ENCODE assay signal across 8 cellular contexts in genomic region chr10:79137826-79138225, GRCh38.
A peak's percentile ranks its signal among the peaks of the same experiment; 100 is the strongest.
DNase-seq lines count a peak whose midpoint lies in the region; ATAC-seq and TF ChIP-seq lines count a peak whose summit lies in the region.

No MANE protein-coding gene starts in this region.

- intact Hi-C loops in prostate gland (cut with DNase I): loop anchor here (5.0 kb wide), 1 partner anchor 36 kb away; no protein-coding TSS in a partner anchor
- intact Hi-C loops in Caco-2 (cut with micrococcal nuclease; ENCODE audit: unreplicated experiment): no loop called here

- H3K27ac ChIP-seq in duodenal mucosa (ENCODE audit: low read depth, low read length) (peak overlapping the region; percentile 22), prostate gland (peak overlapping the region; percentile 63 to 66)

- CTCF ChIA-PET in T-cell (lab: Charles Lee): no interaction called here
- CTCF ChIA-PET in Caco-2 (lab: Charles Lee): no interaction called here

- H3K27me3 Mint-ChIP-seq in T-cell (no peaks in the 10 kb centered on the region), Caco-2 (ENCODE audit: insufficient read depth, unreplicated experiment) (no peaks in the 10 kb centered on the region)

- peaks cover 11 to 41% of the 10 kb centered on the region in 2 donors for H3K36me3 ChIP-seq in duodenal mucosa (ENCODE audit: control insufficient read depth in 1 of 2, insufficient read depth in 2 of 2, low read length in 2 of 2)
- no peaks in the 10 kb centered on the region for H3K36me3 ChIP-seq in prostate gland
- H3K36me3 ChIP-seq in Caco-2 (ENCODE audit: control insufficient read depth, insufficient read depth, low read length): peaks cover 2% of the 10 kb centered on the region

- H3K4me3 Mint-ChIP-seq in T-cell (peak overlapping the region; percentile 34 to 72 (median 67)), Caco-2 (ENCODE audit: unreplicated experiment) (no peak overlapping the region)

- H3K27ac Mint-ChIP-seq in T-cell (peak overlapping the region; percentile 85 to 91), Caco-2 (ENCODE audit: unreplicated experiment) (no peak overlapping the region)

- TF ChIP-seq CTCF in prostate gland (IDR thresholded peaks at IDR 0.05) (no peak), Caco-2 (IDR thresholded peaks at IDR 0.05; ENCODE audit: insufficient read depth in 1 of 2, low read depth in 1 of 2, low read length in 1 of 2, severe bottlenecking in 1 of 2, unreplicated experiment in 1 of 2) (no peak)

- H3K4me1 ChIP-seq in duodenal mucosa (ENCODE audit: control insufficient read depth in 1 of 2, insufficient read depth in 2 of 2, low read length in 2 of 2) (peaks cover 28 to 32% of the 10 kb centered on the region in 2 donors), prostate gland (replicated peaks) (peaks cover 5% of the 10 kb centered on the region), Caco-2 (peaks cover 3% of the 10 kb centered on the region; the same call in 1 of the 2 replicates)

- H3K4me3 ChIP-seq in duodenal mucosa (ENCODE audit: low read depth in 1 of 2, low read length in 2 of 2): no peak overlapping the region
- no peak overlapping the region for H3K4me3 ChIP-seq in prostate gland
- H3K4me3 ChIP-seq in Caco-2 (ENCODE audit: low read depth, low read length): no peak overlapping the region

- BruUV-seq in Caco-2 (replicated peaks; lab: Mats Ljungman, UMichigan): no TSS peak

- DNase-seq in T-cell (peak in 32 of 34 experiments; percentile 8 to 56 (median 28)), prostate gland (ENCODE audit: low spot score) (no peak), AG20443 (ENCODE audit: low spot score) (no peak), Caco-2 (no peak), NCI-H2171 treated with DMSO at 0.1 percent for 48 hours (lab: John Stamatoyannopoulos, UW) (no peak)

- peak; percentile 83 for ATAC-seq in GM18909 (IDR thresholded peaks at IDR 0.05; ENCODE audit: poor library complexity, unreplicated experiment)
- peak; percentile 80 for ATAC-seq in HG02943 (IDR thresholded peaks at IDR 0.05; ENCODE audit: low read depth, unreplicated experiment)
- peak; percentile 63 to 78 (median 74) for ATAC-seq in T-cell (replicated peaks in 1 of 4)

- no peak overlapping the region for H3K9ac ChIP-seq in duodenal mucosa (ENCODE audit: low read depth in 1 of 2, low read length in 2 of 2)

- H3K27me3 ChIP-seq in duodenal mucosa (ENCODE audit: control insufficient read depth in 1 of 2, insufficient read depth in 2 of 2, low read length in 2 of 2) (no peaks in the 10 kb centered on the region), prostate gland (replicated peaks; ENCODE audit: insufficient read depth) (no peaks in the 10 kb centered on the region), Caco-2 (replicated peaks; ENCODE audit: control insufficient read depth, insufficient read depth, low read length) (no peaks in the 10 kb centered on the region)

- H3K9me3 Mint-ChIP-seq in T-cell (no peaks in the 10 kb centered on the region), Caco-2 (ENCODE audit: unreplicated experiment) (no peaks in the 10 kb centered on the region)

- H3K9me3 ChIP-seq in duodenal mucosa (ENCODE audit: control insufficient read depth in 1 of 2, low read length in 2 of 2) (no peaks in the 10 kb centered on the region), prostate gland (no peaks in the 10 kb centered on the region), Caco-2 (no peaks in the 10 kb centered on the region)

- H3K4me1 Mint-ChIP-seq in T-cell: peaks cover 38 to 77% (median 76%) of the 10 kb centered on the region in 3 donors
- H3K4me1 Mint-ChIP-seq in Caco-2 (ENCODE audit: low read depth, unreplicated experiment): peaks cover 14% of the 10 kb centered on the region

- TF ChIP-seq POLR2A in prostate gland (IDR thresholded peaks at IDR 0.05): no peak

- 23% methylated on average over 13 of the region's 13 CpGs for WGBS in prostate gland

- POLR2A ChIA-PET in T-cell (lab: Charles Lee): no interaction called here
- POLR2A ChIA-PET in Caco-2 (lab: Charles Lee): no interaction called here

- H3K36me3 Mint-ChIP-seq in T-cell (peaks cover 38% of the 10 kb centered on the region), Caco-2 (ENCODE audit: insufficient read depth, unreplicated experiment) (peaks cover 57% of the 10 kb centered on the region)

Comparison
In these comparisons a context has a peak if more than half of its experiments do, and no peak if none do; other contexts are left out.
1. DNase-seq: peak in T-cell (32 of 34); none in prostate gland (single experiment), AG20443 (single experiment), Caco-2 (0 of 2) and NCI-H2171 treated with DMSO at 0.1 percent for 48 hours (single experiment).
2. Peak in every context shown above with its lines, with median percentiles within 50 percentile points of each other: ATAC-seq.